9 cellular contexts compared by ENCODE assay signal in genomic region chr9:84271004-84271886, GRCh38.
DNase-seq lines count a peak whose midpoint lies in the region; ATAC-seq and TF ChIP-seq lines count a peak whose summit lies in the region.
"Had no signal": no experiment of that assay in that cellular context is flagged by ENCODE, and none has a peak within 500 bp of the region (broad histone marks: within the 10 kb centered on the region; RNA-seq: fewer than 3 reads in every experiment).

No MANE protein-coding gene starts in this region.

- ATAC-seq in HG02981 (IDR thresholded peaks at IDR 0.05; ENCODE audit: unreplicated experiment) (peak; percentile 95), thoracic aorta (ENCODE audit: insufficient number of reproducible peaks, low FRiP score, low read depth) (no peak)
- peak; percentile 64 for ATAC-seq in naive thymus-derived CD4-positive, alpha-beta T cell

- H3K27ac ChIP-seq in fibroblast of lung (ENCODE audit: insufficient read depth, low read length) (no peak overlapping the region), thoracic aorta (no peak overlapping the region)
- H3K27ac ChIP-seq in naive thymus-derived CD4-positive, alpha-beta T cell (ENCODE audit: low read depth, low read length) = no peak overlapping the region

- H3K9ac ChIP-seq in fibroblast of lung (ENCODE audit: insufficient read depth, low read length) = no peak overlapping the region

- H4K20me1 ChIP-seq in fibroblast of lung (ENCODE audit: control insufficient read depth, extremely low read depth, insufficient read depth, low read length) = no peaks in the 10 kb centered on the region

- POLR2A ChIA-PET in naive thymus-derived CD4-positive, alpha-beta T cell (lab: Charles Lee) = no interaction called here

- H3K36me3 Mint-ChIP-seq in naive thymus-derived CD4-positive, alpha-beta T cell = peaks cover 0 to 6% (median 0%) of the 10 kb centered on the region in 5 donors
- H3K36me3 Mint-ChIP-seq: CD8-positive, alpha-beta memory T cell had no signal

- intact Hi-C loops in naive thymus-derived CD4-positive, alpha-beta T cell (cut with micrococcal nuclease) = loop anchor here in 1 of 2 donors (1.0 to 5.0 kb wide), 2 partner anchors 25 to 564 kb away; partner anchors contain the start of gene UBQLN1

- H3K4me3 ChIP-seq in fibroblast of lung (replicated peaks in 1 of 4; ENCODE audit: control extremely low read depth in 1 of 4, insufficient read depth in 1 of 4, low read depth in 3 of 4, low read length in 4 of 4) (peak overlapping the region; percentile 43 to 53 (median 48)), thoracic aorta (peak overlapping the region; percentile 39)
- H3K4me3 ChIP-seq in naive thymus-derived CD4-positive, alpha-beta T cell (ENCODE audit: low read length) = no peak overlapping the region

- H2AFZ ChIP-seq in fibroblast of lung (ENCODE audit: low read length) = peak overlapping the region; percentile 63

- TF ChIP-seq CTCF in fibroblast of lung (conservative IDR thresholded peaks at IDR 0.05 in 1 of 2, IDR thresholded peaks at IDR 0.05 in 1 of 2; ENCODE audit: low read depth in 1 of 2, low read length in 2 of 2) (no peak), thoracic aorta (IDR thresholded peaks at IDR 0.05) (no peak)

- H3K9me3 ChIP-seq in fibroblast of lung (ENCODE audit: control insufficient read depth, insufficient read depth, low read depth, low read length) (no peaks in the 10 kb centered on the region), thoracic aorta (no peaks in the 10 kb centered on the region)
- H3K9me3 ChIP-seq in naive thymus-derived CD4-positive, alpha-beta T cell (ENCODE audit: control insufficient read depth in 2 of 3, low read length in 3 of 3) = no peaks in the 10 kb centered on the region

- peaks cover 0 to 5% (median 0%) of the 10 kb centered on the region in 11 donors for H3K9me3 Mint-ChIP-seq in naive thymus-derived CD4-positive, alpha-beta T cell
- H3K9me3 Mint-ChIP-seq: CD8-positive, alpha-beta memory T cell had no signal

- CTCF ChIA-PET in naive thymus-derived CD4-positive, alpha-beta T cell (lab: Charles Lee) = no interaction called here

- H3K4me1 ChIP-seq in fibroblast of lung (ENCODE audit: control insufficient read depth, extremely low read depth, insufficient read depth, low read length) = no peaks in the 10 kb centered on the region
- peaks cover 0 to 7% of the 10 kb centered on the region in 2 donors for H3K4me1 ChIP-seq in naive thymus-derived CD4-positive, alpha-beta T cell (ENCODE audit: control insufficient read depth in 2 of 2, insufficient read depth in 2 of 2, low read length in 2 of 2)
- no peaks in the 10 kb centered on the region for H3K4me1 ChIP-seq in thoracic aorta (ENCODE audit: control insufficient read depth in 1 of 2, low read depth in 2 of 2)

- peak overlapping the region in 9 of 10 donors; percentile 42 to 82 (median 64) for H3K4me3 Mint-ChIP-seq in naive thymus-derived CD4-positive, alpha-beta T cell

- peaks cover 17 to 55% (median 41%) of the 10 kb centered on the region in 5 donors for H3K27me3 Mint-ChIP-seq in naive thymus-derived CD4-positive, alpha-beta T cell

- DNase-seq in NCI-H146 (lab: John Stamatoyannopoulos, UW) = peak; percentile 25
- DNase-seq in NCI-H146 treated with DMSO at 0.1 percent for 48 hours (lab: John Stamatoyannopoulos, UW; ENCODE audit: unreplicated experiment) = no peak
- DNase-seq in activated CD4-positive, alpha-beta T cell treated with anti-CD3 and anti-CD28 coated beads for 48 hours = peak; percentile 74
- DNase-seq in fibroblast of lung (ENCODE audit: low read depth in 2 of 2) = peak; percentile 64 to 79
- peak in 6 of 9 donors; percentile 35 to 57 (median 47) for DNase-seq in naive thymus-derived CD4-positive, alpha-beta T cell
- peak; percentile 4 for DNase-seq in thoracic aorta (ENCODE audit: low spot score)
- no peak for DNase-seq in A172 (ENCODE audit: low spot score)

- H3K4me2 ChIP-seq in fibroblast of lung (ENCODE audit: extremely low read depth, insufficient read depth, low read length) = peak overlapping the region; percentile 74

- H3K27ac Mint-ChIP-seq in naive thymus-derived CD4-positive, alpha-beta T cell = peak overlapping the region in 4 of 9 donors; percentile 4 to 79 (median 38)
- H3K27ac Mint-ChIP-seq: CD8-positive, alpha-beta memory T cell had no signal

- no peaks in the 10 kb centered on the region for H3K36me3 ChIP-seq in fibroblast of lung (ENCODE audit: control insufficient read depth, insufficient read depth, low read length)
- H3K36me3 ChIP-seq in naive thymus-derived CD4-positive, alpha-beta T cell (ENCODE audit: control insufficient read depth in 2 of 3, insufficient read depth in 3 of 3, low read length in 3 of 3) = no peaks in the 10 kb centered on the region
- no peaks in the 10 kb centered on the region for H3K36me3 ChIP-seq in thoracic aorta

- peaks cover 2% of the 10 kb centered on the region for H3K27me3 ChIP-seq in fibroblast of lung (ENCODE audit: control insufficient read depth, insufficient read depth, low read length)
- no peaks in the 10 kb centered on the region for H3K27me3 ChIP-seq in naive thymus-derived CD4-positive, alpha-beta T cell (ENCODE audit: control insufficient read depth in 2 of 2, insufficient read depth in 2 of 2, low read length in 2 of 2)
- H3K27me3 ChIP-seq in thoracic aorta (replicated peaks; ENCODE audit: insufficient read depth) = no peaks in the 10 kb centered on the region

- H3K4me1 Mint-ChIP-seq in naive thymus-derived CD4-positive, alpha-beta T cell = peaks cover 2 to 37% (median 11%) of the 10 kb centered on the region in 7 donors

- no peaks in the 10 kb centered on the region for H3K79me2 ChIP-seq in fibroblast of lung (ENCODE audit: control insufficient read depth, insufficient read depth, low read length)

Comparison
In these comparisons a context has a peak if more than half of its experiments do, and no peak if none do; other contexts are left out.
1. DNase-seq: peak in NCI-H146 (single experiment), activated CD4-positive, alpha-beta T cell treated with anti-CD3 and anti-CD28 coated beads for 48 hours (single experiment), fibroblast of lung (2 of 2), naive thymus-derived CD4-positive, alpha-beta T cell (6 of 9) and thoracic aorta (single experiment); none in NCI-H146 treated with DMSO at 0.1 percent for 48 hours (single experiment) and A172 (single experiment).